Comparison of ENCODE assay signal across 8 cellular contexts in genomic region chr2:200861617-200862016, GRCh38. TPM values are rescaled to one million over a fixed set of nuclear protein-coding genes. Genes with fewer than 3 reads are reported as not detected.
DNase-seq lines count a peak whose midpoint lies in the region; ATAC-seq lines count a peak whose summit lies in the region.

No MANE protein-coding gene starts in this region.

- peaks cover 76% of the 10 kb centered on the region for H3K36me3 Mint-ChIP-seq in activated CD4-positive, alpha-beta T cell treated with anti-CD3 and anti-CD28 coated beads for 36 hours (ENCODE audit: low read depth)
- H3K36me3 Mint-ChIP-seq in activated naive CD8-positive, alpha-beta T cell treated with anti-CD3 and anti-CD28 coated beads, Interleukin-2, amount 50 U/mL, for 24 hours (ENCODE audit: low read depth): peaks cover 75% of the 10 kb centered on the region

- no peak for DNase-seq in activated CD4-positive, alpha-beta T cell treated with anti-CD3 and anti-CD28 coated beads for 36 hours
- no peak for DNase-seq in activated CD4-positive, alpha-beta T cell treated with anti-CD3 and anti-CD28 coated beads, Interleukin-2, amount 50 U/mL, for 1 hour
- no peak for DNase-seq in activated naive CD8-positive, alpha-beta T cell treated with anti-CD3 and anti-CD28 coated beads, Interleukin-2, amount 50 U/mL, for 24 hours
- DNase-seq in superior temporal gyrus (ENCODE audit: extremely low spot score): peak; percentile 33
- no peak for DNase-seq in sciatic nerve (ENCODE audit: low spot score)
- no peak for DNase-seq in AML-193 (lab: John Stamatoyannopoulos, UW)
- no peak for DNase-seq in DMS153 treated with DMSO at 0.1 percent for 48 hours (lab: John Stamatoyannopoulos, UW; ENCODE audit: unreplicated experiment)

- peak overlapping the region; percentile 40 for H3K27ac ChIP-seq in layer of hippocampus (ENCODE audit: low read depth, low read length)

- ATAC-seq in activated CD4-positive, alpha-beta T cell treated with anti-CD3 and anti-CD28 coated beads for 36 hours: no peak
- no peak for ATAC-seq in activated naive CD8-positive, alpha-beta T cell treated with anti-CD3 and anti-CD28 coated beads, Interleukin-2, amount 50 U/mL, for 24 hours
- no peak for ATAC-seq in sciatic nerve

- no peaks in the 10 kb centered on the region for H3K27me3 ChIP-seq in layer of hippocampus (ENCODE audit: control insufficient read depth, insufficient read depth, low read length)

- peaks cover 48% of the 10 kb centered on the region for H3K4me1 Mint-ChIP-seq in activated CD4-positive, alpha-beta T cell treated with anti-CD3 and anti-CD28 coated beads for 36 hours
- H3K4me1 Mint-ChIP-seq in activated naive CD8-positive, alpha-beta T cell treated with anti-CD3 and anti-CD28 coated beads, Interleukin-2, amount 50 U/mL, for 24 hours: peaks cover 57% of the 10 kb centered on the region

- H3K27me3 Mint-ChIP-seq in activated CD4-positive, alpha-beta T cell treated with anti-CD3 and anti-CD28 coated beads for 36 hours: no peaks in the 10 kb centered on the region
- no peaks in the 10 kb centered on the region for H3K27me3 Mint-ChIP-seq in activated naive CD8-positive, alpha-beta T cell treated with anti-CD3 and anti-CD28 coated beads, Interleukin-2, amount 50 U/mL, for 24 hours

- CTCF ChIA-PET in activated CD4-positive, alpha-beta T cell treated with anti-CD3 and anti-CD28 coated beads for 36 hours (lab: Charles Lee): interaction anchor here (0.8 kb wide), 1 partner anchor 321 kb away, joined by 6 read pairs; no protein-coding TSS in a partner anchor

- intact Hi-C loops in activated CD4-positive, alpha-beta T cell treated with anti-CD3 and anti-CD28 coated beads for 36 hours (cut with DNase I, micrococcal nuclease): loop anchor here (1.0 to 10.0 kb wide), 11 partner anchors 47 to 1406 kb away; partner anchors contain the start of genes CFLAR (in 1 of the 2), KCTD18 (in 1 of the 2), MAIP1 (in 1 of the 2) and NOP58 (in 1 of the 2)
- intact Hi-C loops in sciatic nerve (cut with DNase I): no loop called here

- no peaks in the 10 kb centered on the region for H3K9me3 Mint-ChIP-seq in activated CD4-positive, alpha-beta T cell treated with anti-CD3 and anti-CD28 coated beads for 36 hours (ENCODE audit: low read depth)
- no peaks in the 10 kb centered on the region for H3K9me3 Mint-ChIP-seq in activated naive CD8-positive, alpha-beta T cell treated with anti-CD3 and anti-CD28 coated beads, Interleukin-2, amount 50 U/mL, for 24 hours

- peak overlapping the region; percentile 99 for H3K27ac Mint-ChIP-seq in activated CD4-positive, alpha-beta T cell treated with anti-CD3 and anti-CD28 coated beads for 36 hours
- H3K27ac Mint-ChIP-seq in activated naive CD8-positive, alpha-beta T cell treated with anti-CD3 and anti-CD28 coated beads, Interleukin-2, amount 50 U/mL, for 24 hours: peak overlapping the region; percentile 100

- peak overlapping the region; percentile 87 for H3K4me3 Mint-ChIP-seq in activated CD4-positive, alpha-beta T cell treated with anti-CD3 and anti-CD28 coated beads for 36 hours
- peak overlapping the region; percentile 99 for H3K4me3 Mint-ChIP-seq in activated naive CD8-positive, alpha-beta T cell treated with anti-CD3 and anti-CD28 coated beads, Interleukin-2, amount 50 U/mL, for 24 hours

- POLR2A ChIA-PET in activated CD4-positive, alpha-beta T cell treated with anti-CD3 and anti-CD28 coated beads for 36 hours (lab: Charles Lee): no interaction called here

RNA-seq across cellular contexts. Expression of gene CLK1, which starts 2.8 kb away (rescaled TPM):
- 10 to 100 TPM; 86.4 to 99.3 TPM for total RNA-seq in activated CD4-positive, alpha-beta T cell treated with anti-CD3 and anti-CD28 coated beads for 36 hours
- total RNA-seq in sciatic nerve: 358 TPM

RNA-seq across cellular contexts. Expression of gene PPIL3, which starts 27.3 kb away (rescaled TPM):
- total RNA-seq in activated CD4-positive, alpha-beta T cell treated with anti-CD3 and anti-CD28 coated beads for 36 hours: 10 to 100 TPM; 52.6 to 53.0 TPM
- total RNA-seq in sciatic nerve: 35.1 TPM

RNA-seq across cellular contexts. Expression of gene NIF3L1, which starts 27.6 kb away (rescaled TPM):
- 10 to 100 TPM; 37.0 to 47.7 TPM for total RNA-seq in activated CD4-positive, alpha-beta T cell treated with anti-CD3 and anti-CD28 coated beads for 36 hours
- 19.9 TPM for total RNA-seq in sciatic nerve

RNA-seq across cellular contexts. Expression of gene BZW1, which starts 49.9 kb away (rescaled TPM):
- 100 to 1,000 TPM; 413 to 474 TPM for total RNA-seq in activated CD4-positive, alpha-beta T cell treated with anti-CD3 and anti-CD28 coated beads for 36 hours
- 282 TPM for total RNA-seq in sciatic nerve
